In genomic region chr11:57751676-57752253, GRCh38 we compare ENCODE assay signal across 8 cellular contexts. TPM values are rescaled to one million over a fixed set of nuclear protein-coding genes. Genes with fewer than 3 reads are reported as not detected.
DNase-seq lines count a peak whose midpoint lies in the region; ATAC-seq and TF ChIP-seq lines count a peak whose summit lies in the region.

BTBD18 (minus strand) TSS chr11:57751819; CDS start chr11:57751188, 631 bp downstream.

- H3K4me3 ChIP-seq in adipocyte (ENCODE audit: low read length) (no peak within 1 kb of the TSS), upper lobe of left lung (no peak within 1 kb of the TSS)

- H3K4me1 ChIP-seq in adipocyte (ENCODE audit: control insufficient read depth, insufficient read depth, low read length) (no peaks in the 10 kb centered on the region), upper lobe of left lung (peaks cover 0 to 11% (median 5%) of the 10 kb centered on the region in 4 donors)

- peaks cover 13% of the 10 kb centered on the region for H3K36me3 ChIP-seq in adipocyte (ENCODE audit: control insufficient read depth, insufficient read depth, low read length, severe bottlenecking)
- H3K36me3 ChIP-seq in upper lobe of left lung, result no peaks in the 10 kb centered on the region

- no peak for TF ChIP-seq EP300 in upper lobe of left lung (IDR thresholded peaks at IDR 0.05)

- H3K36me3 Mint-ChIP-seq in stimulated activated effector memory CD8-positive, alpha-beta T cell treated with anti-CD3 and anti-CD28 coated beads, Interleukin-12 subunit alpha, Interleukin-12 subunit beta, amount 100 ng/mL, for 72 hours, result peaks cover 30% of the 10 kb centered on the region

- H3K9me3 ChIP-seq in adipocyte (ENCODE audit: control insufficient read depth, low read length) (no peaks in the 10 kb centered on the region), upper lobe of left lung (no peaks in the 10 kb centered on the region)

- H3K9ac ChIP-seq in adipocyte (ENCODE audit: low read length), result no peak within 1 kb of the TSS

- TF ChIP-seq CTCF in upper lobe of left lung (IDR thresholded peaks at IDR 0.05), result peak in 5 of 6 experiments; percentile 40 to 62 (median 52)

- no peaks in the 10 kb centered on the region for H3K9me3 Mint-ChIP-seq in stimulated activated effector memory CD8-positive, alpha-beta T cell treated with anti-CD3 and anti-CD28 coated beads, Interleukin-12 subunit alpha, Interleukin-12 subunit beta, amount 100 ng/mL, for 72 hours

- no peak for TF ChIP-seq POLR2A in upper lobe of left lung (IDR thresholded peaks at IDR 0.05)

- H3K27ac ChIP-seq in upper lobe of left lung, result peak within 1 kb of the TSS in 2 of 4 donors; percentile 7 to 52

- DNase-seq in SHP77 (lab: John Stamatoyannopoulos, UW) (peak; percentile 3), SHP77 treated with DMSO at 0.1 percent for 48 hours (lab: John Stamatoyannopoulos, UW) (no peak), NAMALWA (ENCODE audit: low spot score) (peak; percentile 63), adipocyte (ENCODE audit: low read depth) (peak; percentile 72), iPS-NIHi7 (ENCODE audit: extremely low spot score) (peak; percentile 67), upper lobe of left lung (peak in 1 of 2 donors; percentile 30)
- no peak for DNase-seq in stimulated activated effector memory CD8-positive, alpha-beta T cell treated with anti-CD3 and anti-CD28 coated beads, Interleukin-12 subunit alpha, Interleukin-12 subunit beta, amount 100 ng/mL, for 72 hours (ENCODE audit: low spot score in 2 of 2)

- 49 to 57% methylated on average over 10 of the region's 10 CpGs for WGBS in upper lobe of left lung, 2 donors

- H3K4me3 Mint-ChIP-seq in stimulated activated effector memory CD8-positive, alpha-beta T cell treated with anti-CD3 and anti-CD28 coated beads, Interleukin-12 subunit alpha, Interleukin-12 subunit beta, amount 100 ng/mL, for 72 hours, result no peak within 1 kb of the TSS

- no peak within 1 kb of the TSS for H3K27ac Mint-ChIP-seq in stimulated activated effector memory CD8-positive, alpha-beta T cell treated with anti-CD3 and anti-CD28 coated beads, Interleukin-12 subunit alpha, Interleukin-12 subunit beta, amount 100 ng/mL, for 72 hours

- H3K4me1 Mint-ChIP-seq in stimulated activated effector memory CD8-positive, alpha-beta T cell treated with anti-CD3 and anti-CD28 coated beads, Interleukin-12 subunit alpha, Interleukin-12 subunit beta, amount 100 ng/mL, for 72 hours, result peaks cover 12% of the 10 kb centered on the region

- peak; percentile 74 to 75 for ATAC-seq in upper lobe of left lung (ENCODE audit: low FRiP score in 2 of 2)
- ATAC-seq in HG02973 (IDR thresholded peaks at IDR 0.05; ENCODE audit: unreplicated experiment), result no peak
- ATAC-seq in stimulated activated effector memory CD8-positive, alpha-beta T cell treated with anti-CD3 and anti-CD28 coated beads, Interleukin-12 subunit alpha, Interleukin-12 subunit beta, amount 100 ng/mL, for 72 hours, result no peak

- no peaks in the 10 kb centered on the region for H3K27me3 ChIP-seq in adipocyte (replicated peaks; ENCODE audit: control insufficient read depth, insufficient read depth, low read length)
- H3K27me3 ChIP-seq in upper lobe of left lung, result no peaks in the 10 kb centered on the region

RNA-seq across cellular contexts. Expression of gene BTBD18, which starts in this region (rescaled TPM):
- total RNA-seq in upper lobe of left lung, result not detected

Comparison
In these comparisons a context has a peak if more than half of its experiments do, and no peak if none do; other contexts are left out.
1. DNase-seq: peak in SHP77 (2 of 2), NAMALWA (single experiment), adipocyte (single experiment) and iPS-NIHi7 (single experiment); none in SHP77 treated with DMSO at 0.1 percent for 48 hours (single experiment) and stimulated activated effector memory CD8-positive, alpha-beta T cell treated with anti-CD3 and anti-CD28 coated beads, Interleukin-12 subunit alpha, Interleukin-12 subunit beta, amount 100 ng/mL, for 72 hours (0 of 2).
2. Peak in ATAC-seq in upper lobe of left lung; RNA of the gene not detected or under 1 TPM.